In genomic region chr14:53828820-53829219, GRCh38 we compare ENCODE assay signal across 16 cellular contexts.
"Had no signal": no experiment of that assay in that cellular context is flagged by ENCODE, and none has a peak within 500 bp of the region (broad histone marks: within the 10 kb centered on the region; RNA-seq: fewer than 3 reads in every experiment).

No MANE protein-coding gene starts in this region.

- H3K27me3 ChIP-seq: dorsolateral prefrontal cortex, esophagus muscularis mucosa, foreskin keratinocyte, gastroesophageal sphincter, heart right ventricle, left lung had no signal

- H3K27ac ChIP-seq: coronary artery, dorsolateral prefrontal cortex, esophagus muscularis mucosa, foreskin keratinocyte, gastroesophageal sphincter, heart right ventricle, left lung, lower lobe of right lung had no signal

- H3K36me3 Mint-ChIP-seq: naive thymus-derived CD4-positive, alpha-beta T cell had no signal

- H3K36me3 ChIP-seq: esophagus muscularis mucosa, gastroesophageal sphincter, heart right ventricle, left lung, lower lobe of right lung had no signal

- DNase-seq: dermis blood vessel endothelial cell; dorsolateral prefrontal cortex; effector CD4-positive, alpha-beta T cell; effector memory CD4-positive, alpha-beta T cell; foreskin keratinocyte; heart right ventricle; hippocampal formation; left cardiac atrium; left lung; lower lobe of right lung; mesenchymal stem cell; midbrain; naive thymus-derived CD4-positive, alpha-beta T cell had no signal

- ATAC-seq: foreskin keratinocyte; gastroesophageal sphincter; heart right ventricle; left cardiac atrium; left lung; lower lobe of right lung; naive thymus-derived CD4-positive, alpha-beta T cell had no signal

- H3K4me3 Mint-ChIP-seq: naive thymus-derived CD4-positive, alpha-beta T cell had no signal

- H3K4me1 Mint-ChIP-seq: naive thymus-derived CD4-positive, alpha-beta T cell had no signal

- H3K27ac Mint-ChIP-seq: naive thymus-derived CD4-positive, alpha-beta T cell had no signal

- H3K4me3 ChIP-seq: coronary artery, dorsolateral prefrontal cortex, esophagus muscularis mucosa, gastroesophageal sphincter, heart right ventricle, left lung, lower lobe of right lung had no signal

- H3K9me3 ChIP-seq: esophagus muscularis mucosa, gastroesophageal sphincter, lower lobe of right lung had no signal

- H3K4me1 ChIP-seq: esophagus muscularis mucosa, foreskin keratinocyte, gastroesophageal sphincter, heart right ventricle, left lung, lower lobe of right lung had no signal
